ENCODE assay signal across 1 cellular context in genomic region chr3:36941658-36942057, GRCh38.
TF ChIP-seq lines count a peak whose summit lies in the region.

No MANE protein-coding gene starts in this region.

TF ChIP-seq in WTC11, 78 proteins besides CTCF, POLR2A, EP300 and RAD21:
- TF ChIP-seq HMGXB4 (CRISPR knock-in tag; IDR thresholded peaks at IDR 0.05) (no peak), CBFB (CRISPR knock-in tag; IDR thresholded peaks at IDR 0.05; ENCODE audit: low read depth) (no peak), TEAD4 (CRISPR knock-in tag; IDR thresholded peaks at IDR 0.05) (no peak), ATF2 (CRISPR knock-in tag; IDR thresholded peaks at IDR 0.05; ENCODE audit: borderline replicate concordance, low read depth) (no peak)
TF ChIP-seq in WTC11: peak in this region for 0.
